Comparison of ENCODE assay signal across 8 cellular contexts in the genomic region with DNA sequence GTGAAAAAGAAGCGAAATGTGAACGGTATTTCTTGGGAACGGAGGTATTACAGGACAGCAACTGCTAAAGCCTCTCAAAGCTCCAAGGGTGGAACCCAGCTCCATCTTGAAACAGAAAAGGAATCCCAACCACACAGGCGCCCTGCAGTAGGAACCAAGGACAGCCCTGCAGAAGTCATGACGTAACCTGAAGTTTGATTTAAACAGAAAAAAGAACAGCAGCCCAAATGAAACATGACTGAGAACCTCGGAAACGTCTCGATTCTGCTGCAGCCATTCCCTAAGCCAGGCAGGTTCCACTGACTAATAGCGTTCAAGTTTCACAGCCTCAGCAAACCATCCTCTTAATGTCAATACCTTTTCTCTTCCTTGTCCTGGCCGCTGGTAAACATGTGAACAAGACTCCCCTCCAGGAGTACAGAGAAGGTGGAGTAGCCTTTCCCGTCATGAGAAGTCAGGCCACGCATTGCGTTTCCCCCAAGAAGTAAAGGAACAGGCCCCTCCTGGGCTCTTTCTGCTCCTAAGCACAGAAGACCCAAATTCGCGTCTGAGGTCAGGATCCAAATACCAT. TPM values are rescaled to one million over a fixed set of nuclear protein-coding genes. Genes with fewer than 3 reads are reported as not detected.
DNase-seq lines count a peak whose midpoint lies in the region; ATAC-seq and TF ChIP-seq lines count a peak whose summit lies in the region.

No MANE protein-coding gene starts in this region.

- no peak for ATAC-seq in HG03196 (IDR thresholded peaks at IDR 0.05; ENCODE audit: unreplicated experiment)

- TF ChIP-seq CTCF in DOHH2 (IDR thresholded peaks at IDR 0.05; ENCODE audit: low read depth, low read length, poor library complexity, severe bottlenecking) = no peak
- TF ChIP-seq CTCF in fibroblast of lung (conservative IDR thresholded peaks at IDR 0.05 in 1 of 2, IDR thresholded peaks at IDR 0.05 in 1 of 2; ENCODE audit: low read depth in 1 of 2, low read length in 2 of 2) = no peak
- no peak for TF ChIP-seq CTCF in prostate gland (IDR thresholded peaks at IDR 0.05)

- peaks cover 33% of the 10 kb centered on the region for H3K4me1 ChIP-seq in DOHH2 (ENCODE audit: control insufficient read depth, low read length)
- H3K4me1 ChIP-seq in SJCRH30 = 0 out of 2 replicates have a peak, but pooled peaks cover 5% of the 10 kb centered on the region
- H3K4me1 ChIP-seq in fibroblast of lung (ENCODE audit: control insufficient read depth, extremely low read depth, insufficient read depth, low read length) = peaks cover 10% of the 10 kb centered on the region
- H3K4me1 ChIP-seq in prostate gland (replicated peaks) = peaks cover 4% of the 10 kb centered on the region

- H3K27me3 ChIP-seq in DOHH2 (ENCODE audit: control insufficient read depth, low read length) (no peaks in the 10 kb centered on the region), SJCRH30 (no peaks in the 10 kb centered on the region), fibroblast of lung (ENCODE audit: control insufficient read depth, insufficient read depth, low read length) (no peaks in the 10 kb centered on the region), prostate gland (replicated peaks; ENCODE audit: insufficient read depth) (no peaks in the 10 kb centered on the region)

- 29% methylated on average over 15 of the region's 15 CpGs for WGBS in prostate gland

- DNase-seq in SJCRH30 = peak in 1 of 2 experiments; percentile 9
- DNase-seq in fibroblast of lung (ENCODE audit: low read depth in 2 of 2) = no peak
- peak; percentile 52 for DNase-seq in prostate gland (ENCODE audit: low spot score)
- DNase-seq in NCI-H2196 treated with DMSO at 0.1 percent for 48 hours (lab: John Stamatoyannopoulos, UW; ENCODE audit: unreplicated experiment) = no peak
- no peak for DNase-seq in stimulated activated CD4-positive, alpha-beta T cell treated with anti-CD3 and anti-CD28 coated beads, Interleukin-2, amount 100 ng/mL, for 48 hours
- no peak for DNase-seq in pons (ENCODE audit: low spot score)

- H3K27ac ChIP-seq in DOHH2 (ENCODE audit: low read depth, low read length) = no peak overlapping the region
- H3K27ac ChIP-seq in SJCRH30 = peak overlapping the region; percentile 45; the same call in 1 of the 2 replicates
- H3K27ac ChIP-seq in fibroblast of lung (ENCODE audit: insufficient read depth, low read length) = peak overlapping the region; percentile 89
- peak overlapping the region; percentile 86 to 91 for H3K27ac ChIP-seq in prostate gland

- peaks cover 10% of the 10 kb centered on the region for H3K36me3 ChIP-seq in DOHH2 (ENCODE audit: control insufficient read depth, low read length)
- H3K36me3 ChIP-seq in SJCRH30 = peaks cover 11% of the 10 kb centered on the region
- peaks cover 4% of the 10 kb centered on the region for H3K36me3 ChIP-seq in fibroblast of lung (ENCODE audit: control insufficient read depth, insufficient read depth, low read length)
- no peaks in the 10 kb centered on the region for H3K36me3 ChIP-seq in prostate gland

- H3K9me2 ChIP-seq in DOHH2 (replicated peaks; ENCODE audit: control insufficient read depth, low read length) = no peaks in the 10 kb centered on the region

- no peak for TF ChIP-seq POLR2A in prostate gland (IDR thresholded peaks at IDR 0.05)

- no peaks in the 10 kb centered on the region for H3F3A ChIP-seq in DOHH2 (ENCODE audit: control insufficient read depth, insufficient read depth)

- no peak overlapping the region for H3K4me3 ChIP-seq in DOHH2 (ENCODE audit: low read length)
- H3K4me3 ChIP-seq in SJCRH30 = peak overlapping the region; percentile 57
- H3K4me3 ChIP-seq in fibroblast of lung (replicated peaks in 1 of 4; ENCODE audit: control extremely low read depth in 1 of 4, insufficient read depth in 1 of 4, low read depth in 3 of 4, low read length in 4 of 4) = peak overlapping the region; percentile 60 to 68 (median 62)
- peak overlapping the region; percentile 50 to 54 for H3K4me3 ChIP-seq in prostate gland

- no peak overlapping the region for H3K9ac ChIP-seq in fibroblast of lung (ENCODE audit: insufficient read depth, low read length)

- H3K79me2 ChIP-seq in DOHH2 (ENCODE audit: control insufficient read depth, low read length) = peaks cover 99% of the 10 kb centered on the region
- peaks cover 82% of the 10 kb centered on the region for H3K79me2 ChIP-seq in fibroblast of lung (ENCODE audit: control insufficient read depth, insufficient read depth, low read length)

- peaks cover 18% of the 10 kb centered on the region for H4K20me1 ChIP-seq in DOHH2 (ENCODE audit: control insufficient read depth, insufficient read depth, low read depth, low read length)
- H4K20me1 ChIP-seq in fibroblast of lung (ENCODE audit: control insufficient read depth, extremely low read depth, insufficient read depth, low read length) = no peaks in the 10 kb centered on the region

- no peak overlapping the region for H2AFZ ChIP-seq in fibroblast of lung (ENCODE audit: low read length)

- H3K4me2 ChIP-seq in DOHH2 (ENCODE audit: low read length) = 0 out of 2 replicates have a peak overlapping the region, but pooled peaks have one; percentile 84
- peak overlapping the region; percentile 95 for H3K4me2 ChIP-seq in fibroblast of lung (ENCODE audit: extremely low read depth, insufficient read depth, low read length)

- H3K9me3 ChIP-seq in DOHH2 (ENCODE audit: control insufficient read depth, insufficient read depth, low read length) = no peaks in the 10 kb centered on the region
- no peaks in the 10 kb centered on the region for H3K9me3 ChIP-seq in SJCRH30 (replicated peaks)
- no peaks in the 10 kb centered on the region for H3K9me3 ChIP-seq in fibroblast of lung (ENCODE audit: control insufficient read depth, insufficient read depth, low read depth, low read length)
- no peaks in the 10 kb centered on the region for H3K9me3 ChIP-seq in prostate gland

- intact Hi-C loops in prostate gland (cut with DNase I) = loop anchor here (5.0 kb wide), 1 partner anchor 172 kb away; no protein-coding TSS in a partner anchor

RNA-seq across cellular contexts. Expression of gene SIAH1, which starts 20.1 kb away (rescaled TPM):
- total RNA-seq in SJCRH30 (2014; rRNA removed; shearing (Covaris generic)) = 36.8 and 41.3 TPM in 2 replicates
- 50.6 and 59.1 TPM in 2 replicates for total RNA-seq in fibroblast of lung
- 17.4 and 21.4 TPM in 2 replicates for polyA plus RNA-seq in fibroblast of lung
- 12.9 and 14.5 TPM in 2 replicates for polyA plus RNA-seq in fibroblast of lung (2012)
- 11.9 and 24.3 TPM in 2 replicates for polyA minus RNA-seq in fibroblast of lung (ENCODE audit: low replicate concordance)
- 10 to 100 TPM; 24.0 to 36.1 TPM for total RNA-seq in prostate gland
